Comparison of ENCODE assay signal across 15 cellular contexts in genomic region chr20:34720266-34720665, GRCh38. TPM values are rescaled to one million over a fixed set of nuclear protein-coding genes. Genes with fewer than 3 reads are reported as not detected.
A peak's percentile ranks its signal among the peaks of the same experiment; 100 is the strongest.
DNase-seq lines count a peak whose midpoint lies in the region; ATAC-seq, FAIRE-seq and TF ChIP-seq lines count a peak whose summit lies in the region.
"Had no signal": no experiment of that assay in that cellular context is flagged by ENCODE, and none has a peak within 500 bp of the region (broad histone marks: within the 10 kb centered on the region; RNA-seq: fewer than 3 reads in every experiment).

No MANE protein-coding gene starts in this region.

- no peaks in the 10 kb centered on the region for H3K9me1 ChIP-seq in K562 (ENCODE audit: control insufficient read depth, insufficient read depth, low read length)

- H3K4me2 ChIP-seq in K562 (ENCODE audit: insufficient read depth, low read length) = no peak overlapping the region

- 50% methylated on average over 2 of the region's 2 CpGs for WGBS in K562 (ENCODE audit: insufficient coverage, low coverage, missing lambda C conversion rate)

- no peak overlapping the region for H3K27ac Mint-ChIP-seq in activated T-cell treated with anti-CD3 and anti-CD28 coated beads, Interleukin-2, amount 50 U/mL, for 24 hours
- H3K27ac Mint-ChIP-seq: CD4-positive, alpha-beta T cell had no signal

- peaks cover 74% of the 10 kb centered on the region for H3K36me3 Mint-ChIP-seq in activated T-cell treated with anti-CD3 and anti-CD28 coated beads, Interleukin-2, amount 50 U/mL, for 24 hours (ENCODE audit: low read depth)

- no peak overlapping the region for H2AFZ ChIP-seq in K562 (ENCODE audit: low read depth, low read length)

- no peak for TF ChIP-seq EP300 in K562 (IDR thresholded peaks at IDR 0.05; ENCODE audit: low read length)

- H3K9me3 Mint-ChIP-seq in activated T-cell treated with anti-CD3 and anti-CD28 coated beads, Interleukin-2, amount 50 U/mL, for 24 hours = no peaks in the 10 kb centered on the region
- H3K9me3 Mint-ChIP-seq: CD4-positive, alpha-beta T cell had no signal

- peaks cover 27% of the 10 kb centered on the region; the same call in 2 of the 3 replicates for H3K36me3 ChIP-seq in K562 (ENCODE audit: control insufficient read depth, insufficient read depth, low read length)

- no peak overlapping the region for H3K9ac ChIP-seq in K562 (ENCODE audit: insufficient read depth in 1 of 2, low read depth in 2 of 2, low read length in 2 of 2)

- intact Hi-C loops in K562 (cut with micrococcal nuclease) = no loop called here

- H4K20me1 ChIP-seq in K562 (replicated peaks; ENCODE audit: control insufficient read depth, insufficient read depth, low read length) = no peaks in the 10 kb centered on the region

- POLR2A ChIA-PET in K562 (lab: Yijun Ruan, JAX) = interaction anchor here (0.6 to 0.9 kb wide), 4 partner anchors 12 to 123 kb away, joined by 3 to 4 read pairs (median 3); no protein-coding TSS in a partner anchor

- no peaks in the 10 kb centered on the region for H3K27me3 Mint-ChIP-seq in activated T-cell treated with anti-CD3 and anti-CD28 coated beads, Interleukin-2, amount 50 U/mL, for 24 hours
- H3K27me3 Mint-ChIP-seq: CD4-positive, alpha-beta T cell had no signal

- H3K4me3 Mint-ChIP-seq in activated T-cell treated with anti-CD3 and anti-CD28 coated beads, Interleukin-2, amount 50 U/mL, for 24 hours = no peak overlapping the region
- H3K4me3 Mint-ChIP-seq: CD4-positive, alpha-beta T cell had no signal

- peaks cover 25% of the 10 kb centered on the region for H3K4me1 Mint-ChIP-seq in activated T-cell treated with anti-CD3 and anti-CD28 coated beads, Interleukin-2, amount 50 U/mL, for 24 hours (ENCODE audit: low read depth)

- no peak for TF ChIP-seq POLR2A in K562 (conservative IDR thresholded peaks at IDR 0.05)

- H3K79me2 ChIP-seq in K562 (ENCODE audit: control insufficient read depth, insufficient read depth, low read length) = no peaks in the 10 kb centered on the region

- ATAC-seq in K562 (no peak), GM21619 (IDR thresholded peaks at IDR 0.05; ENCODE audit: unreplicated experiment) (no peak)
- ATAC-seq: heart left ventricle had no signal

- H3K4me1 ChIP-seq in K562 (replicated peaks in 1 of 2; ENCODE audit: control insufficient read depth in 2 of 2, insufficient read depth in 2 of 2, low read length in 2 of 2) = peaks cover 3% of the 10 kb centered on the region in 2 experiments; a peak in 3 of 5 replicates

- no peak for TF ChIP-seq RAD21 in K562 (CRISPR knock-in tag; conservative IDR thresholded peaks at IDR 0.05 in 1 of 2, IDR thresholded peaks at IDR 0.05 in 1 of 2)

- no peak for DNase-seq in GM19239 (ENCODE audit: insufficient read length, low spot score)
- DNase-seq in NCI-H526 treated with DMSO at 0.1 percent for 48 hours (lab: John Stamatoyannopoulos, UW) = peak; percentile 18
- no peak for DNase-seq in K562 (ENCODE audit: extremely low read depth in 1 of 4, low spot score in 3 of 4)
- peak; percentile 35 for DNase-seq in medulla oblongata (ENCODE audit: extremely low spot score)
- DNase-seq in activated T-cell treated with anti-CD3 and anti-CD28 coated beads, Interleukin-2, amount 50 U/mL, for 24 hours = no peak
- DNase-seq in H4 (ENCODE audit: low spot score) = no peak
- no peak for DNase-seq in pons (ENCODE audit: low spot score)
- DNase-seq: activated CD4-positive, CD25-positive, alpha-beta regulatory T cell treated with anti-CD3 and anti-CD28 coated beads, Interleukin-2, amount 50 U/mL, for 72 hours; activated effector memory CD4-positive, alpha-beta T cell treated with anti-CD3 and anti-CD28 coated beads, Interleukin-2, amount 50 U/mL, for 16 hours; CD4-positive, alpha-beta T cell; DMS79; heart left ventricle; NCI-H1436; NCI-H2227 treated with DMSO at 0.1 percent for 48 hours had no signal

- in situ Hi-C loops in K562 (cut with MboI) = no loop called here

- H3K27ac ChIP-seq in K562 (ENCODE audit: extremely low read depth, low read depth, low read length) = no peak overlapping the region
- H3K27ac ChIP-seq: heart left ventricle had no signal

- no TSS peak for BruUV-seq in K562 (replicated peaks; lab: Mats Ljungman, UMichigan)

- no peak for TF ChIP-seq CTCF in K562 (IDR thresholded peaks at IDR 0.05 in 2 of 3, conservative IDR thresholded peaks at IDR 0.05 in 1 of 3; ENCODE audit: insufficient read depth in 2 of 3, low read depth in 1 of 3, low read length in 3 of 3)

- peak; percentile 64 for FAIRE-seq in GM19239 (lab: Jason Lieb, UNC)
- no peak for FAIRE-seq in K562 (lab: Jason Lieb, UNC)

- no peaks in the 10 kb centered on the region for H3K27me3 ChIP-seq in K562 (ENCODE audit: control insufficient read depth in 2 of 2, insufficient read depth in 2 of 2, low read length in 2 of 2)
- H3K27me3 ChIP-seq: heart left ventricle had no signal

- H3K4me3 ChIP-seq in K562 = no peak overlapping the region
- H3K4me3 ChIP-seq: heart left ventricle had no signal

- CTCF ChIA-PET in K562 (lab: Yijun Ruan, JAX; ENCODE audit: low intra/inter-chr PET ratio) = no interaction called here

- H3K9me3 ChIP-seq in K562 (replicated peaks; ENCODE audit: control insufficient read depth, insufficient read depth, low read depth, low read length) = no peaks in the 10 kb centered on the region
- H3K9me3 ChIP-seq: heart left ventricle had no signal

TF ChIP-seq in K562, 482 proteins besides CTCF, POLR2A, EP300 and RAD21 (continues in another document):
- TF ChIP-seq PBX2 (CRISPR knock-in tag; IDR thresholded peaks at IDR 0.05; ENCODE audit: low read depth) = no peak
- peak; percentile 43; the same call in 1 of the 2 replicates for TF ChIP-seq PBX2 (tag; conservative IDR thresholded peaks at IDR 0.05; ENCODE audit: low read depth)

RNA-seq across cellular contexts. Expression of gene TP53INP2, which starts 16.1 kb away (rescaled TPM):
- 3.4 and 4.9 TPM in 2 replicates for total RNA-seq in K562 (2011; cell fraction: chromatin; rRNA removed; ENCODE audit: low replicate concordance)
- 2.6 and 3.3 TPM in 2 replicates for total RNA-seq in K562 (2011; cell fraction: nucleolus; rRNA removed)
- total RNA-seq in K562 (2011; cell fraction: nucleoplasm; rRNA removed) = 5.6 and 10.4 TPM in 2 replicates
- 0.94 and 1.3 TPM in 2 replicates for total RNA-seq in K562 (2014; rRNA removed)
- 0.62 and 0.93 TPM in 2 replicates for total RNA-seq in K562 (2014; rRNA removed; fragmentation: Illumina TruSeq; extraction: Trizol)
- total RNA-seq in K562 (2015; rRNA removed; fragmentation: Illumina TruSeq; extraction: Trizol) = 0.43 and 0.64 TPM in 2 replicates
- 3.6 and 4.2 TPM in 2 replicates for total RNA-seq in K562 (2021)
- 1.5 and 2.2 TPM in 2 replicates for polyA plus RNA-seq in K562 (2011; rRNA removed)
- polyA plus RNA-seq in K562 (2011; cell fraction: cytosol; rRNA removed) = 1.7 and 2.3 TPM in 2 replicates
- polyA plus RNA-seq in K562 (2011; cell fraction: nucleus; rRNA removed) = 4.1 and 6.3 TPM in 2 replicates
- polyA plus RNA-seq in K562 (2012) = 5.1 and 5.8 TPM in 2 replicates
- polyA plus RNA-seq in K562 (2014; fragmentation: Illumina TruSeq; extraction: Trizol) = 5.0 and 5.5 TPM in 2 replicates
- polyA plus RNA-seq in K562 (2014; fragmentation: Nextera tagmentation; extraction: Ambion mirVana) = 1 to 10 TPM; 1.0 to 1.1 TPM
- 1.4 and 2.1 TPM in 2 replicates for polyA plus RNA-seq in K562 (2014; rRNA removed)
- 1.4 TPM in 2 replicates for polyA minus RNA-seq in K562 (2011; rRNA and poly(A)+ RNA removed)
- 1.8 and 1.9 TPM in 2 replicates for polyA minus RNA-seq in K562 (2011; cell fraction: cytosol; rRNA and poly(A)+ RNA removed)
- polyA minus RNA-seq in K562 (2011; cell fraction: nucleus; rRNA and poly(A)+ RNA removed) = 1.1 and 1.5 TPM in 2 replicates
- 4.2 and 6.1 TPM in 2 replicates for total RNA-seq in H4 (2014; rRNA removed; shearing (Covaris generic))

RNA-seq across cellular contexts. Expression of gene PIGU, which starts 43.4 kb away (rescaled TPM):
- total RNA-seq in K562 (2011; cell fraction: chromatin; rRNA removed; ENCODE audit: low replicate concordance) = 104 and 126 TPM in 2 replicates
- 77.5 and 77.6 TPM in 2 replicates for total RNA-seq in K562 (2011; cell fraction: nucleolus; rRNA removed)
- 79.1 and 90.9 TPM in 2 replicates for total RNA-seq in K562 (2011; cell fraction: nucleoplasm; rRNA removed)
- total RNA-seq in K562 (2014; rRNA removed) = 14.9 and 19.9 TPM in 2 replicates
- 28.1 and 32.0 TPM in 2 replicates for total RNA-seq in K562 (2014; rRNA removed; fragmentation: Illumina TruSeq; extraction: Trizol)
- total RNA-seq in K562 (2015; rRNA removed; fragmentation: Illumina TruSeq; extraction: Trizol) = 32.1 and 32.4 TPM in 2 replicates
- 25.0 and 26.0 TPM in 2 replicates for total RNA-seq in K562 (2021)
- 92.0 and 100 TPM in 2 replicates for polyA plus RNA-seq in K562 (2011; rRNA removed)
- polyA plus RNA-seq in K562 (2011; cell fraction: cytosol; rRNA removed) = 78.9 and 136 TPM in 2 replicates
- polyA plus RNA-seq in K562 (2011; cell fraction: nucleus; rRNA removed) = 39.0 and 68.4 TPM in 2 replicates
- 29.3 and 31.6 TPM in 2 replicates for polyA plus RNA-seq in K562 (2012)
- polyA plus RNA-seq in K562 (2014; fragmentation: Illumina TruSeq; extraction: Trizol) = 50.5 and 63.3 TPM in 2 replicates
- polyA plus RNA-seq in K562 (2014; fragmentation: Nextera tagmentation; extraction: Ambion mirVana) = 10 to 100 TPM in 1 of 2 experiments, 1 to 10 TPM in 1; 6.5 to 14.2 TPM
- polyA plus RNA-seq in K562 (2014; rRNA removed) = 28.9 and 37.2 TPM in 2 replicates
- 77.8 and 84.0 TPM in 2 replicates for polyA minus RNA-seq in K562 (2011; rRNA and poly(A)+ RNA removed)
- polyA minus RNA-seq in K562 (2011; cell fraction: cytosol; rRNA and poly(A)+ RNA removed) = 28.4 and 29.1 TPM in 2 replicates
- 10.9 and 24.0 TPM in 2 replicates for polyA minus RNA-seq in K562 (2011; cell fraction: nucleus; rRNA and poly(A)+ RNA removed)
- total RNA-seq in H4 (2014; rRNA removed; shearing (Covaris generic)) = 20.9 and 35.8 TPM in 2 replicates

Comparison
In these comparisons a context has a peak if more than half of its experiments do, and no peak if none do; other contexts are left out.
1. DNase-seq: peak in NCI-H526 treated with DMSO at 0.1 percent for 48 hours (single experiment) and medulla oblongata (single experiment); none in GM19239 (single experiment), K562 (0 of 4), activated T-cell treated with anti-CD3 and anti-CD28 coated beads, Interleukin-2, amount 50 U/mL, for 24 hours (single experiment), H4 (single experiment) and pons (single experiment).